ENCODE assay signal across 9 cellular contexts in genomic region chr19:12828494-12828893, GRCh38. TPM values are rescaled to one million over a fixed set of nuclear protein-coding genes. Genes with fewer than 3 reads are reported as not detected.
DNase-seq lines count a peak whose midpoint lies in the region; ATAC-seq and TF ChIP-seq lines count a peak whose summit lies in the region.
"Had no signal": no experiment of that assay in that cellular context is flagged by ENCODE, and none has a peak within 500 bp of the region (broad histone marks: within the 10 kb centered on the region; RNA-seq: fewer than 3 reads in every experiment).

No MANE protein-coding gene starts in this region.

- H3K4me3 Mint-ChIP-seq in naive B cell = no peak overlapping the region

- no peak overlapping the region for H3K27ac Mint-ChIP-seq in naive B cell

- peaks cover 0 to 14% of the 10 kb centered on the region in 2 donors for H3K36me3 Mint-ChIP-seq in naive B cell

- DNase-seq in GM12865 (ENCODE audit: low read depth) = peak; percentile 40
- DNase-seq in NCI-H1436 treated with DMSO at 0.1 percent for 48 hours (lab: John Stamatoyannopoulos, UW) = peak; percentile 55
- no peak for DNase-seq in naive B cell
- DNase-seq in glomerular visceral epithelial cell (ENCODE audit: extremely low spot score) = no peak
- DNase-seq in hypothalamus (lab: John Stamatoyannopoulos, UW) = no peak
- DNase-seq: activated gamma-delta T cell had no signal

- peak overlapping the region; percentile 36; the same call in 1 of the 2 replicates for H3K27ac ChIP-seq in VCaP

- peaks cover 1 to 17% (median 3%) of the 10 kb centered on the region in 7 donors for H3K9me3 Mint-ChIP-seq in naive B cell

- TF ChIP-seq CTCF in GM12865 (IDR thresholded peaks at IDR 0.05; ENCODE audit: insufficient read depth, low read depth, low read length, missing control alignments) (no peak), VCaP (conservative IDR thresholded peaks at IDR 0.05) (no peak)

- H3K27me3 Mint-ChIP-seq in naive B cell = peaks cover 60 to 88% (median 73%) of the 10 kb centered on the region in 3 donors

- H3K4me3 ChIP-seq in GM12865 (ENCODE audit: low read depth, low read length) = no peak overlapping the region

- peak; percentile 52 to 53 for ATAC-seq in naive B cell (ENCODE audit: low read depth in 2 of 2)
- ATAC-seq in HG02973 (IDR thresholded peaks at IDR 0.05; ENCODE audit: unreplicated experiment) = no peak
- no peak for ATAC-seq in HG02884 (IDR thresholded peaks at IDR 0.05; ENCODE audit: unreplicated experiment)

- H3K4me1 Mint-ChIP-seq in naive B cell = peaks cover 21 to 38% (median 32%) of the 10 kb centered on the region in 3 donors

RNA-seq across cellular contexts. Expression of gene RTBDN, which starts 5.9 kb away (rescaled TPM):
- polyA plus RNA-seq in naive B cell (ENCODE audit: low read depth in 6 of 6) = not detected

RNA-seq across cellular contexts. Expression of gene MAST1, which starts 9.8 kb away (rescaled TPM):
- 1 to 10 TPM in 3 of 6 donors, under 1 TPM in 2, not detected in 1; 0.10 to 2.5 (median 1.0) TPM for polyA plus RNA-seq in naive B cell (ENCODE audit: low read depth in 6 of 6)

RNA-seq across cellular contexts. Expression of gene RNASEH2A, which starts 22.1 kb away (rescaled TPM):
- 10 to 100 TPM; 19.7 to 30.9 (median 25.1) TPM for polyA plus RNA-seq in naive B cell (ENCODE audit: low read depth in 6 of 6)

RNA-seq across cellular contexts. Expression of gene THSD8, which starts 26.6 kb away (rescaled TPM):
- 1 to 10 TPM in 5 of 6 donors, not detected in 1; 2.0 to 6.6 (median 5.2) TPM for polyA plus RNA-seq in naive B cell (ENCODE audit: low read depth in 6 of 6)

RNA-seq across cellular contexts. Expression of gene PRDX2, which starts 26.9 kb away (rescaled TPM):
- polyA plus RNA-seq in naive B cell (ENCODE audit: low read depth in 6 of 6) = 100 to 1,000 TPM in 5 of 6 donors, 10 to 100 TPM in 1; 96.8 to 203 (median 126) TPM

Comparison
In these comparisons a context has a peak if more than half of its experiments do, and no peak if none do; other contexts are left out.
1. DNase-seq: peak in GM12865 (single experiment) and NCI-H1436 treated with DMSO at 0.1 percent for 48 hours (single experiment); none in naive B cell (single experiment), glomerular visceral epithelial cell (single experiment) and hypothalamus (0 of 51).
2. ATAC-seq: peak in naive B cell (2 of 2); none in HG02973 (single experiment) and HG02884 (single experiment).